2 cellular contexts compared by ENCODE assay signal in the genomic region with DNA sequence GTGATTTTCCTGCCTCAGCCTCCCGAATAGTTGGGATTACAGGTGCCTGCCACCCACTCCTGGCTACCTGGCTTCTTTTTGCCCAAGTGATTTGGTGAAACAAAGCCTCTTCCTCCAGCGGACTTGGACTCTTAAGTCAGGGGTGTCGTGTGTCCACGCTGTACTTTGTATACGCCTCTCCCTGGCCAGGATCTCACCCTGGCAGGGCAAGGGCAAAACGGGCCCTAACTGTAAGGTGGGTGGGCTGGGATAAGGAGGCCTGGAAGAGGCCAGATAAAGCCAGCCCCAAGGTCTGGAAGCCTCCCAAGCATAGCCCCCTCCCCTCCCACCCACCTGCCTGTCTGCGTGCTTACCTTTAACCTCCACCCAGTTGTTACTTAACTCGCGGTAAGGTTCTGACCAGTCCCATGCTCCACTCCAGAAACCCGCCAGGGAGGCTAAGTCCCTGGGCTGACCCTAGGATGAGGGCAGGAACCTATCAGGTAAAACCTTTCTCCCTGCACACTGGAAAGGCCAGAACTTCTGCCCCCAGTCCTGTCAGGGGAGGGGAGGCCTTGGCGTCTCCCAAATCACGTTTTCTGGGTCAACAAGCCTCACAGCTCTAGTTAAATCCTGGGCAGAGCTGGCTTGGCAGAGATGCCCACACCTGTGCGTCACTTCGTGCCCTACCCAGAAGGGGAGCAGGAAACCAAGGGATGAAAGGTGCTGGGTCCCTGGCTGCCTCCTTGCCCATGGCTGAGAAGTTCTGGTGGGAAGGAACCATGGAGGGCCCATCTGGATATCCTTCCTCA.
TF ChIP-seq lines count a peak whose summit lies in the region.

No MANE protein-coding gene starts in this region.

TF ChIP-seq in HCT116, 20 proteins besides CTCF, POLR2A, EP300 and RAD21:
- no peak for TF ChIP-seq MAX (IDR thresholded peaks at IDR 0.05)
- TF ChIP-seq FOSL1 (IDR thresholded peaks at IDR 0.05; ENCODE audit: low read depth) = no peak
- no peak; the same call in 1 of the 2 replicates for TF ChIP-seq POLR2AphosphoS5 (IDR thresholded peaks at IDR 0.05; ENCODE audit: low read depth, low read length)
- TF ChIP-seq, protein P1, sequence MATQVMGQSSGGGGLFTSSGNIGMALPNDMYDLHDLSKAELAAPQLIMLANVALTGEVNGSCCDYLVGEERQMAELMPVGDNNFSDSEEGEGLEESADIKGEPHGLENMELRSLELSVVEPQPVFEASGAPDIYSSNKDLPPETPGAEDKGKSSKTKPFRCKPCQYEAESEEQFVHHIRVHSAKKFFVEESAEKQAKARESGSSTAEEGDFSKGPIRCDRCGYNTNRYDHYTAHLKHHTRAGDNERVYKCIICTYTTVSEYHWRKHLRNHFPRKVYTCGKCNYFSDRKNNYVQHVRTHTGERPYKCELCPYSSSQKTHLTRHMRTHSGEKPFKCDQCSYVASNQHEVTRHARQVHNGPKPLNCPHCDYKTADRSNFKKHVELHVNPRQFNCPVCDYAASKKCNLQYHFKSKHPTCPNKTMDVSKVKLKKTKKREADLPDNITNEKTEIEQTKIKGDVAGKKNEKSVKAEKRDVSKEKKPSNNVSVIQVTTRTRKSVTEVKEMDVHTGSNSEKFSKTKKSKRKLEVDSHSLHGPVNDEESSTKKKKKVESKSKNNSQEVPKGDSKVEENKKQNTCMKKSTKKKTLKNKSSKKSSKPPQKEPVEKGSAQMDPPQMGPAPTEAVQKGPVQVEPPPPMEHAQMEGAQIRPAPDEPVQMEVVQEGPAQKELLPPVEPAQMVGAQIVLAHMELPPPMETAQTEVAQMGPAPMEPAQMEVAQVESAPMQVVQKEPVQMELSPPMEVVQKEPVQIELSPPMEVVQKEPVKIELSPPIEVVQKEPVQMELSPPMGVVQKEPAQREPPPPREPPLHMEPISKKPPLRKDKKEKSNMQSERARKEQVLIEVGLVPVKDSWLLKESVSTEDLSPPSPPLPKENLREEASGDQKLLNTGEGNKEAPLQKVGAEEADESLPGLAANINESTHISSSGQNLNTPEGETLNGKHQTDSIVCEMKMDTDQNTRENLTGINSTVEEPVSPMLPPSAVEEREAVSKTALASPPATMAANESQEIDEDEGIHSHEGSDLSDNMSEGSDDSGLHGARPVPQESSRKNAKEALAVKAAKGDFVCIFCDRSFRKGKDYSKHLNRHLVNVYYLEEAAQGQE (IDR thresholded peaks at IDR 0.05; ENCODE audit: low read depth) = no peak
- no peak for TF ChIP-seq CEBPB (IDR thresholded peaks at IDR 0.05; ENCODE audit: low read depth)
- no peak for TF ChIP-seq ELF1 (IDR thresholded peaks at IDR 0.05; ENCODE audit: borderline replicate concordance, low read depth)
- no peak for TF ChIP-seq ZBTB33 (IDR thresholded peaks at IDR 0.05; ENCODE audit: extremely low read depth, insufficient replicate concordance, low read length)
- no peak for TF ChIP-seq ZNF274 (IDR thresholded peaks at IDR 0.05; ENCODE audit: low read depth, low read length)
- TF ChIP-seq EZH2 (IDR thresholded peaks at IDR 0.05) = no peak
- TF ChIP-seq EZH2phosphoT487 (IDR thresholded peaks at IDR 0.05; ENCODE audit: borderline replicate concordance) = no peak
- TF ChIP-seq ZFX (IDR thresholded peaks at IDR 0.05) = no peak
- TF ChIP-seq JUND (IDR thresholded peaks at IDR 0.05) = no peak
- TF ChIP-seq TCF7L2 (IDR thresholded peaks at IDR 0.05; ENCODE audit: borderline replicate concordance, extremely low read depth, insufficient read depth, insufficient read length) = no peak
- no peak for TF ChIP-seq YY1 (IDR thresholded peaks at IDR 0.05; ENCODE audit: extremely low read depth, insufficient replicate concordance, low read depth, low read length)

TF ChIP-seq in H1, 55 proteins besides CTCF, POLR2A, EP300 and RAD21:
- TF ChIP-seq POLR2AphosphoS5 (IDR thresholded peaks at IDR 0.05; ENCODE audit: low read depth, low read length) (peak; percentile 63; the same call in 1 of the 2 replicates), YY1 (IDR thresholded peaks at IDR 0.05; ENCODE audit: low read depth, low read length) (no peak)
